Comparison of ENCODE assay signal across 1 cellular context in genomic region chr19:46859637-46860124, GRCh38.
TF ChIP-seq lines count a peak whose summit lies in the region.

No MANE protein-coding gene starts in this region.

TF ChIP-seq in K562, 482 proteins besides CTCF, POLR2A, EP300 and RAD21 (continued from another document and continues in another):
- TF ChIP-seq ZHX1 (conservative IDR thresholded peaks at IDR 0.05; ENCODE audit: low read length) (no peak), ZEB2 (IDR thresholded peaks at IDR 0.05) (no peak), STAT6 (CRISPR knock-in tag; IDR thresholded peaks at IDR 0.05) (no peak), MBD2 (IDR thresholded peaks at IDR 0.05; ENCODE audit: borderline replicate concordance, low read depth) (no peak), CREBBP (IDR thresholded peaks at IDR 0.05; ENCODE audit: low read depth, low read length) (no peak), ZNF347 (CRISPR knock-in tag; IDR thresholded peaks at IDR 0.05; ENCODE audit: low read depth) (no peak), GATAD2B (IDR thresholded peaks at IDR 0.05; ENCODE audit: borderline replicate concordance) (no peak), CBFB (CRISPR knock-in tag; IDR thresholded peaks at IDR 0.05) (no peak), DPF2 (IDR thresholded peaks at IDR 0.05) (0 out of 2 replicates have a peak, but pooled peaks have one; percentile 35), TFE3 (CRISPR knock-in tag; IDR thresholded peaks at IDR 0.05) (no peak), NFRKB (IDR thresholded peaks at IDR 0.05; ENCODE audit: low read depth) (no peak), CREB1 (IDR thresholded peaks at IDR 0.05) (no peak), CREB1 (CRISPR knock-in tag; IDR thresholded peaks at IDR 0.05) (no peak), HDAC8 (tag; IDR thresholded peaks at IDR 0.05) (no peak), MXI1 (IDR thresholded peaks at IDR 0.05; ENCODE audit: low read depth, low read length) (no peak), HDAC1 (IDR thresholded peaks at IDR 0.05) (peak in 1 of 2 experiments; percentile 94; a peak in 2 of 4 replicates), STAT5B (CRISPR knock-in tag; IDR thresholded peaks at IDR 0.05) (peak; percentile 49; the same call in 1 of the 2 replicates), ZNF511 (CRISPR knock-in tag; IDR thresholded peaks at IDR 0.05) (no peak), ZNF212 (CRISPR knock-in tag; IDR thresholded peaks at IDR 0.05) (no peak)
- TF ChIP-seq, protein P1, sequence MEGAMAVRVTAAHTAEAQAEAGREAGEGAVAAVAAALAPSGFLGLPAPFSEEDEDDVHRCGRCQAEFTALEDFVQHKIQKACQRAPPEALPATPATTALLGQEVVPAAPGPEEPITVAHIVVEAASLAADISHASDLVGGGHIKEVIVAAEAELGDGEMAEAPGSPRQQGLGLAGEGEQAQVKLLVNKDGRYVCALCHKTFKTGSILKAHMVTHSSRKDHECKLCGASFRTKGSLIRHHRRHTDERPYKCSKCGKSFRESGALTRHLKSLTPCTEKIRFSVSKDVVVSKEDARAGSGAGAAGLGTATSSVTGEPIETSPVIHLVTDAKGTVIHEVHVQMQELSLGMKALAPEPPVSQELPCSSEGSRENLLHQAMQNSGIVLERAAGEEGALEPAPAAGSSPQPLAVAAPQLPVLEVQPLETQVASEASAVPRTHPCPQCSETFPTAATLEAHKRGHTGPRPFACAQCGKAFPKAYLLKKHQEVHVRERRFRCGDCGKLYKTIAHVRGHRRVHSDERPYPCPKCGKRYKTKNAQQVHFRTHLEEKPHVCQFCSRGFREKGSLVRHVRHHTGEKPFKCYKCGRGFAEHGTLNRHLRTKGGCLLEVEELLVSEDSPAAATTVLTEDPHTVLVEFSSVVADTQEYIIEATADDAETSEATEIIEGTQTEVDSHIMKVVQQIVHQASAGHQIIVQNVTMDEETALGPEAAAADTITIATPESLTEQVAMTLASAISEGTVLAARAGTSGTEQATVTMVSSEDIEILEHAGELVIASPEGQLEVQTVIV (CRISPR knock-in tag; IDR thresholded peaks at IDR 0.05; ENCODE audit: borderline replicate concordance), result no peak
- TF ChIP-seq, protein P2, sequence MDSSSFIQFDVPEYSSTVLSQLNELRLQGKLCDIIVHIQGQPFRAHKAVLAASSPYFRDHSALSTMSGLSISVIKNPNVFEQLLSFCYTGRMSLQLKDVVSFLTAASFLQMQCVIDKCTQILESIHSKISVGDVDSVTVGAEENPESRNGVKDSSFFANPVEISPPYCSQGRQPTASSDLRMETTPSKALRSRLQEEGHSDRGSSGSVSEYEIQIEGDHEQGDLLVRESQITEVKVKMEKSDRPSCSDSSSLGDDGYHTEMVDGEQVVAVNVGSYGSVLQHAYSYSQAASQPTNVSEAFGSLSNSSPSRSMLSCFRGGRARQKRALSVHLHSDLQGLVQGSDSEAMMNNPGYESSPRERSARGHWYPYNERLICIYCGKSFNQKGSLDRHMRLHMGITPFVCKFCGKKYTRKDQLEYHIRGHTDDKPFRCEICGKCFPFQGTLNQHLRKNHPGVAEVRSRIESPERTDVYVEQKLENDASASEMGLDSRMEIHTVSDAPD (CRISPR knock-in tag; IDR thresholded peaks at IDR 0.05), result no peak
- TF ChIP-seq, protein P3, sequence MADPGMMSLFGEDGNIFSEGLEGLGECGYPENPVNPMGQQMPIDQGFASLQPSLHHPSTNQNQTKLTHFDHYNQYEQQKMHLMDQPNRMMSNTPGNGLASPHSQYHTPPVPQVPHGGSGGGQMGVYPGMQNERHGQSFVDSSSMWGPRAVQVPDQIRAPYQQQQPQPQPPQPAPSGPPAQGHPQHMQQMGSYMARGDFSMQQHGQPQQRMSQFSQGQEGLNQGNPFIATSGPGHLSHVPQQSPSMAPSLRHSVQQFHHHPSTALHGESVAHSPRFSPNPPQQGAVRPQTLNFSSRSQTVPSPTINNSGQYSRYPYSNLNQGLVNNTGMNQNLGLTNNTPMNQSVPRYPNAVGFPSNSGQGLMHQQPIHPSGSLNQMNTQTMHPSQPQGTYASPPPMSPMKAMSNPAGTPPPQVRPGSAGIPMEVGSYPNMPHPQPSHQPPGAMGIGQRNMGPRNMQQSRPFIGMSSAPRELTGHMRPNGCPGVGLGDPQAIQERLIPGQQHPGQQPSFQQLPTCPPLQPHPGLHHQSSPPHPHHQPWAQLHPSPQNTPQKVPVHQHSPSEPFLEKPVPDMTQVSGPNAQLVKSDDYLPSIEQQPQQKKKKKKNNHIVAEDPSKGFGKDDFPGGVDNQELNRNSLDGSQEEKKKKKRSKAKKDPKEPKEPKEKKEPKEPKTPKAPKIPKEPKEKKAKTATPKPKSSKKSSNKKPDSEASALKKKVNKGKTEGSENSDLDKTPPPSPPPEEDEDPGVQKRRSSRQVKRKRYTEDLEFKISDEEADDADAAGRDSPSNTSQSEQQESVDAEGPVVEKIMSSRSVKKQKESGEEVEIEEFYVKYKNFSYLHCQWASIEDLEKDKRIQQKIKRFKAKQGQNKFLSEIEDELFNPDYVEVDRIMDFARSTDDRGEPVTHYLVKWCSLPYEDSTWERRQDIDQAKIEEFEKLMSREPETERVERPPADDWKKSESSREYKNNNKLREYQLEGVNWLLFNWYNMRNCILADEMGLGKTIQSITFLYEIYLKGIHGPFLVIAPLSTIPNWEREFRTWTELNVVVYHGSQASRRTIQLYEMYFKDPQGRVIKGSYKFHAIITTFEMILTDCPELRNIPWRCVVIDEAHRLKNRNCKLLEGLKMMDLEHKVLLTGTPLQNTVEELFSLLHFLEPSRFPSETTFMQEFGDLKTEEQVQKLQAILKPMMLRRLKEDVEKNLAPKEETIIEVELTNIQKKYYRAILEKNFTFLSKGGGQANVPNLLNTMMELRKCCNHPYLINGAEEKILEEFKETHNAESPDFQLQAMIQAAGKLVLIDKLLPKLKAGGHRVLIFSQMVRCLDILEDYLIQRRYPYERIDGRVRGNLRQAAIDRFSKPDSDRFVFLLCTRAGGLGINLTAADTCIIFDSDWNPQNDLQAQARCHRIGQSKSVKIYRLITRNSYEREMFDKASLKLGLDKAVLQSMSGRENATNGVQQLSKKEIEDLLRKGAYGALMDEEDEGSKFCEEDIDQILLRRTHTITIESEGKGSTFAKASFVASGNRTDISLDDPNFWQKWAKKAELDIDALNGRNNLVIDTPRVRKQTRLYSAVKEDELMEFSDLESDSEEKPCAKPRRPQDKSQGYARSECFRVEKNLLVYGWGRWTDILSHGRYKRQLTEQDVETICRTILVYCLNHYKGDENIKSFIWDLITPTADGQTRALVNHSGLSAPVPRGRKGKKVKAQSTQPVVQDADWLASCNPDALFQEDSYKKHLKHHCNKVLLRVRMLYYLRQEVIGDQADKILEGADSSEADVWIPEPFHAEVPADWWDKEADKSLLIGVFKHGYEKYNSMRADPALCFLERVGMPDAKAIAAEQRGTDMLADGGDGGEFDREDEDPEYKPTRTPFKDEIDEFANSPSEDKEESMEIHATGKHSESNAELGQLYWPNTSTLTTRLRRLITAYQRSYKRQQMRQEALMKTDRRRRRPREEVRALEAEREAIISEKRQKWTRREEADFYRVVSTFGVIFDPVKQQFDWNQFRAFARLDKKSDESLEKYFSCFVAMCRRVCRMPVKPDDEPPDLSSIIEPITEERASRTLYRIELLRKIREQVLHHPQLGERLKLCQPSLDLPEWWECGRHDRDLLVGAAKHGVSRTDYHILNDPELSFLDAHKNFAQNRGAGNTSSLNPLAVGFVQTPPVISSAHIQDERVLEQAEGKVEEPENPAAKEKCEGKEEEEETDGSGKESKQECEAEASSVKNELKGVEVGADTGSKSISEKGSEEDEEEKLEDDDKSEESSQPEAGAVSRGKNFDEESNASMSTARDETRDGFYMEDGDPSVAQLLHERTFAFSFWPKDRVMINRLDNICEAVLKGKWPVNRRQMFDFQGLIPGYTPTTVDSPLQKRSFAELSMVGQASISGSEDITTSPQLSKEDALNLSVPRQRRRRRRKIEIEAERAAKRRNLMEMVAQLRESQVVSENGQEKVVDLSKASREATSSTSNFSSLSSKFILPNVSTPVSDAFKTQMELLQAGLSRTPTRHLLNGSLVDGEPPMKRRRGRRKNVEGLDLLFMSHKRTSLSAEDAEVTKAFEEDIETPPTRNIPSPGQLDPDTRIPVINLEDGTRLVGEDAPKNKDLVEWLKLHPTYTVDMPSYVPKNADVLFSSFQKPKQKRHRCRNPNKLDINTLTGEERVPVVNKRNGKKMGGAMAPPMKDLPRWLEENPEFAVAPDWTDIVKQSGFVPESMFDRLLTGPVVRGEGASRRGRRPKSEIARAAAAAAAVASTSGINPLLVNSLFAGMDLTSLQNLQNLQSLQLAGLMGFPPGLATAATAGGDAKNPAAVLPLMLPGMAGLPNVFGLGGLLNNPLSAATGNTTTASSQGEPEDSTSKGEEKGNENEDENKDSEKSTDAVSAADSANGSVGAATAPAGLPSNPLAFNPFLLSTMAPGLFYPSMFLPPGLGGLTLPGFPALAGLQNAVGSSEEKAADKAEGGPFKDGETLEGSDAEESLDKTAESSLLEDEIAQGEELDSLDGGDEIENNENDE (IDR thresholded peaks at IDR 0.05; ENCODE audit: low read depth, low read length), result no peak
- TF ChIP-seq, protein P4, sequence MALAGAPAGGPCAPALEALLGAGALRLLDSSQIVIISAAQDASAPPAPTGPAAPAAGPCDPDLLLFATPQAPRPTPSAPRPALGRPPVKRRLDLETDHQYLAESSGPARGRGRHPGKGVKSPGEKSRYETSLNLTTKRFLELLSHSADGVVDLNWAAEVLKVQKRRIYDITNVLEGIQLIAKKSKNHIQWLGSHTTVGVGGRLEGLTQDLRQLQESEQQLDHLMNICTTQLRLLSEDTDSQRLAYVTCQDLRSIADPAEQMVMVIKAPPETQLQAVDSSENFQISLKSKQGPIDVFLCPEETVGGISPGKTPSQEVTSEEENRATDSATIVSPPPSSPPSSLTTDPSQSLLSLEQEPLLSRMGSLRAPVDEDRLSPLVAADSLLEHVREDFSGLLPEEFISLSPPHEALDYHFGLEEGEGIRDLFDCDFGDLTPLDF (CRISPR knock-in tag; IDR thresholded peaks at IDR 0.05), result 0 out of 2 replicates have a peak, but pooled peaks have one; percentile 26
